Comparison of ENCODE assay signal across 8 cellular contexts in genomic region chr12:99767809-99768208, GRCh38.
DNase-seq lines count a peak whose midpoint lies in the region; ATAC-seq and TF ChIP-seq lines count a peak whose summit lies in the region.

No MANE protein-coding gene starts in this region.

- H3K27ac ChIP-seq in IMR-90 (ENCODE audit: insufficient read depth, low read length) (no peak overlapping the region), substantia nigra (ENCODE audit: low read depth, low read length, poor library complexity, severe bottlenecking) (no peak overlapping the region), testis (no peak overlapping the region)

- POLR2A ChIA-PET in IMR-90 (lab: Charles Lee; ENCODE audit: unreplicated experiment) = no interaction called here

- H2BK5ac ChIP-seq in IMR-90 (ENCODE audit: low read depth, low read length, poor library complexity, severe bottlenecking) = no peak overlapping the region

- no peak overlapping the region for H4K5ac ChIP-seq in IMR-90 (ENCODE audit: low read depth, low read length)

- H2BK120ac ChIP-seq in IMR-90 (ENCODE audit: low read depth, low read length) = no peak overlapping the region

- TF ChIP-seq CTCF in IMR-90 (conservative IDR thresholded peaks at IDR 0.05; ENCODE audit: low read depth, low read length) (peak; percentile 51), testis (IDR thresholded peaks at IDR 0.05) (peak in 1 of 3 experiments; percentile 43)

- H3K4me1 ChIP-seq in IMR-90 (ENCODE audit: control insufficient read depth, insufficient read depth, low read length) (no peaks in the 10 kb centered on the region), testis (no peaks in the 10 kb centered on the region)

- CTCF ChIA-PET in IMR-90 (lab: Yijun Ruan, JAX) = interaction anchor here (0.6 to 1.2 kb wide), 9 partner anchors 9 to 724 kb away, joined by 3 to 11 read pairs (median 3); no protein-coding TSS in a partner anchor

- in situ Hi-C loops in IMR-90 (cut with MboI; ENCODE audit: low sequenced_read_pairs) = loop anchor here (10.0 kb wide), 1 partner anchor 723 kb away; no protein-coding TSS in a partner anchor

- H3K4me3 ChIP-seq in IMR-90 (ENCODE audit: insufficient read depth, low read depth, low read length) (no peak overlapping the region), testis (no peak overlapping the region)

- H3K9me3 ChIP-seq in IMR-90 (ENCODE audit: control insufficient read depth, insufficient read depth, low read length) (no peaks in the 10 kb centered on the region), testis (no peaks in the 10 kb centered on the region)

- TF ChIP-seq POLR2A in IMR-90 (IDR thresholded peaks at IDR 0.05; ENCODE audit: low read depth, low read length) (no peak), testis (IDR thresholded peaks at IDR 0.05) (no peak)

- no peak overlapping the region for H3K9ac ChIP-seq in IMR-90 (ENCODE audit: low read depth, low read length)

- no peak overlapping the region for H4K8ac ChIP-seq in IMR-90 (ENCODE audit: low read depth in 2 of 2, low read length in 2 of 2)

- H2AFZ ChIP-seq in IMR-90 (replicated peaks; ENCODE audit: low read length, poor library complexity) = no peak overlapping the region

- ATAC-seq in IMR-90 (ENCODE audit: low read depth) (no peak), HG03469 (IDR thresholded peaks at IDR 0.05; ENCODE audit: unreplicated experiment) (no peak)

- H2AK9ac ChIP-seq in IMR-90 (replicated peaks; ENCODE audit: low read depth, low read length, poor library complexity) = no peak overlapping the region

- no peaks in the 10 kb centered on the region for H4K20me1 ChIP-seq in IMR-90 (ENCODE audit: insufficient read depth, low read length)

- no peak overlapping the region for H2BK20ac ChIP-seq in IMR-90 (ENCODE audit: low read depth, low read length)

- intact Hi-C loops in IMR-90 (cut with micrococcal nuclease) (loop anchor here (1.0 kb wide), 1 partner anchor 725 kb away; no protein-coding TSS in a partner anchor), testis (cut with DNase I; ENCODE audit: low total_unique reads) (no loop called here)

- BruUV-seq in IMR-90 (replicated peaks; lab: Mats Ljungman, UMichigan) = no TSS peak

- H3K18ac ChIP-seq in IMR-90 (ENCODE audit: low read depth, low read length) = no peak overlapping the region

- DNase-seq in AG08396 (ENCODE audit: low spot score) = peak; percentile 2
- DNase-seq in IMR-90 = peak; percentile 11
- peak; percentile 17 for DNase-seq in SK-N-DZ (ENCODE audit: low spot score)
- DNase-seq in inferior parietal cortex (ENCODE audit: extremely low spot score) = peak; percentile 70
- DNase-seq in GM19238 (ENCODE audit: insufficient read length, low spot score) = no peak
- no peak for DNase-seq in substantia nigra (lab: John Stamatoyannopoulos, UW)
- DNase-seq in testis = no peak

- no CpG with 5 or more reads among the region's 1 CpG for WGBS in IMR-90 (ENCODE audit: extremely low coverage in 2 of 2, insufficient read length in 1 of 2), 2 experiments
- WGBS in testis, 2 donors = 21 to 42% methylated on average over 1 of the region's 1 CpG

- no peaks in the 10 kb centered on the region for H3K79me1 ChIP-seq in IMR-90 (ENCODE audit: low read depth in 1 of 2, low read length in 2 of 2)

- no peak overlapping the region for H2BK15ac ChIP-seq in IMR-90 (ENCODE audit: low read depth, low read length)

- no peak overlapping the region for H3K4ac ChIP-seq in IMR-90 (ENCODE audit: low read depth, low read length)

- no peak overlapping the region for H3K23ac ChIP-seq in IMR-90 (ENCODE audit: low read depth, low read length)

- TF ChIP-seq RAD21 in IMR-90 (IDR thresholded peaks at IDR 0.05; ENCODE audit: low read length) = no peak; the same call in 1 of the 2 replicates

- H4K91ac ChIP-seq in IMR-90 (ENCODE audit: insufficient read depth, low read depth, low read length) = no peak overlapping the region

- H3K27me3 ChIP-seq in IMR-90 (ENCODE audit: control insufficient read depth, insufficient read depth, low read length) (no peaks in the 10 kb centered on the region), testis (no peaks in the 10 kb centered on the region)

- H3K36me3 ChIP-seq in IMR-90 (ENCODE audit: control insufficient read depth, insufficient read depth, low read length) (no peaks in the 10 kb centered on the region), testis (ENCODE audit: low read depth, missing control alignments) (no peaks in the 10 kb centered on the region)

- H3K9me1 ChIP-seq in IMR-90 (ENCODE audit: insufficient read depth, low read length) = no peaks in the 10 kb centered on the region

- H3K4me2 ChIP-seq in IMR-90 (ENCODE audit: low read depth, low read length) = no peak overlapping the region

- H3K56ac ChIP-seq in IMR-90 (ENCODE audit: extremely low read depth, insufficient read depth, low read length) = no peak overlapping the region

- H2AK5ac ChIP-seq in IMR-90 (ENCODE audit: low read depth, low read length) = no peak overlapping the region

- H3K14ac ChIP-seq in IMR-90 (replicated peaks; ENCODE audit: low read depth, low read length) = no peak overlapping the region

- dilution Hi-C loops in IMR-90 (cut with HindIII; ENCODE audit: low sequenced_read_pairs, unreplicated experiment) = no loop called here

TF ChIP-seq in IMR-90, 13 proteins besides CTCF, POLR2A, EP300 and RAD21:
- TF ChIP-seq MAZ (IDR thresholded peaks at IDR 0.05; ENCODE audit: borderline replicate concordance, low read depth, low read length) = no peak
- TF ChIP-seq SMC3 (IDR thresholded peaks at IDR 0.05; ENCODE audit: low read depth, low read length) = peak; percentile 27; the same call in 1 of the 2 replicates

Comparison
In these comparisons a context has a peak if more than half of its experiments do, and no peak if none do; other contexts are left out.
1. DNase-seq: peak in AG08396 (single experiment), IMR-90 (single experiment), SK-N-DZ (single experiment) and inferior parietal cortex (single experiment); none in GM19238 (single experiment), substantia nigra (0 of 49) and testis (single experiment).